Comparison of ENCODE assay signal across 22 cellular contexts in genomic region chr2:110095994-110096633, GRCh38. TPM values are rescaled to one million over a fixed set of nuclear protein-coding genes. Genes with fewer than 3 reads are reported as not detected.
"Had no signal": no experiment of that assay in that cellular context is flagged by ENCODE, and none has a peak within 500 bp of the region (broad histone marks: within the 10 kb centered on the region; RNA-seq: fewer than 3 reads in every experiment).

No MANE protein-coding gene starts in this region.

- H3K9ac ChIP-seq: parathyroid adenoma, SK-N-SH had no signal

- H3K4me1 Mint-ChIP-seq: activated T-helper 17 cell treated with anti-CD3 and anti-CD28 coated beads, Interleukin-2, amount 50 U/mL, for 72 hours; natural killer cell had no signal

- H3K36me3 Mint-ChIP-seq: activated CD4-positive, alpha-beta memory T cell treated with anti-CD3 and anti-CD28 coated beads for 36 hours; activated naive CD8-positive, alpha-beta T cell treated with anti-CD3 and anti-CD28 coated beads, Interleukin-2, amount 10 ng/mL, durations not matched to agents 7 days and 5 days; natural killer cell had no signal

- ATAC-seq: activated T-helper 17 cell treated with anti-CD3 and anti-CD28 coated beads, Interleukin-2, amount 50 U/mL, for 72 hours; body of pancreas; esophagus mucosa; gastroesophageal sphincter; heart left ventricle; natural killer cell had no signal

- DNase-seq: activated CD4-positive, alpha-beta memory T cell treated with anti-CD3 and anti-CD28 coated beads for 36 hours; activated naive CD4-positive, alpha-beta T cell treated with Interleukin-2 at 50 U/mL for 16 hours; activated naive CD8-positive, alpha-beta T cell treated with anti-CD3 and anti-CD28 coated beads, Interleukin-2, amount 10 ng/mL, durations not matched to agents 7 days and 5 days; activated T-cell treated with anti-CD3 and anti-CD28 coated beads, Interleukin-2, amount 50 U/mL, for 1 hour; amygdala; body of pancreas; caudate nucleus; kidney glomerular epithelial cell; natural killer cell; SK-N-SH; spleen; stimulated activated naive CD4-positive, alpha-beta T cell treated with Interleukin-2 at 50 U/mL for 16 hours; substantia nigra had no signal

- H3K9me3 ChIP-seq: body of pancreas, gastroesophageal sphincter, heart left ventricle, neutrophil, SK-N-SH, spleen, tibial nerve had no signal

- H3K27me3 ChIP-seq: body of pancreas, gastroesophageal sphincter, heart left ventricle, neutrophil, spleen, tibial nerve had no signal

- H3K4me2 ChIP-seq: SK-N-SH had no signal

- H3K79me2 ChIP-seq: parathyroid adenoma had no signal

- FAIRE-seq: TTC549 had no signal

- H3K27ac Mint-ChIP-seq: activated CD4-positive, alpha-beta memory T cell treated with anti-CD3 and anti-CD28 coated beads for 36 hours; activated naive CD8-positive, alpha-beta T cell treated with anti-CD3 and anti-CD28 coated beads, Interleukin-2, amount 10 ng/mL, durations not matched to agents 7 days and 5 days; activated T-helper 17 cell treated with anti-CD3 and anti-CD28 coated beads, Interleukin-2, amount 50 U/mL, for 72 hours; natural killer cell; T-helper 2 cell treated with Interferon-gamma antibody and Interleukin-4, amounts not matched to agents 5 μg/mL and 100 μg/mL, for 36 hours had no signal

- H2AFZ ChIP-seq: parathyroid adenoma had no signal

- H3K27ac ChIP-seq: body of pancreas, gastroesophageal sphincter, neutrophil, parathyroid adenoma, spleen, tibial nerve had no signal

- H3K27me3 Mint-ChIP-seq: activated CD4-positive, alpha-beta memory T cell treated with anti-CD3 and anti-CD28 coated beads for 36 hours had no signal

- H3K4me3 Mint-ChIP-seq: activated CD4-positive, alpha-beta memory T cell treated with anti-CD3 and anti-CD28 coated beads for 36 hours; activated naive CD8-positive, alpha-beta T cell treated with anti-CD3 and anti-CD28 coated beads, Interleukin-2, amount 10 ng/mL, durations not matched to agents 7 days and 5 days; activated T-helper 17 cell treated with anti-CD3 and anti-CD28 coated beads, Interleukin-2, amount 50 U/mL, for 72 hours; natural killer cell; T-helper 2 cell treated with Interferon-gamma antibody and Interleukin-4, amounts not matched to agents 5 μg/mL and 100 μg/mL, for 36 hours had no signal

- H3K36me3 ChIP-seq: gastroesophageal sphincter, heart left ventricle, neutrophil, spleen, tibial nerve had no signal

- H3K9me3 Mint-ChIP-seq: activated CD4-positive, alpha-beta memory T cell treated with anti-CD3 and anti-CD28 coated beads for 36 hours; activated naive CD8-positive, alpha-beta T cell treated with anti-CD3 and anti-CD28 coated beads, Interleukin-2, amount 10 ng/mL, durations not matched to agents 7 days and 5 days; natural killer cell; T-helper 2 cell treated with Interferon-gamma antibody and Interleukin-4, amounts not matched to agents 5 μg/mL and 100 μg/mL, for 36 hours had no signal

- H3K4me3 ChIP-seq: body of pancreas, gastroesophageal sphincter, heart left ventricle, spleen, tibial nerve had no signal

RNA-seq across cellular contexts. Expression of gene MALL, which starts 19.5 kb away (rescaled TPM):
- total RNA-seq: activated naive CD8-positive, alpha-beta T cell treated with anti-CD3 and anti-CD28 coated beads, Interleukin-2, amount 10 ng/mL, durations not matched to agents 7 days and 5 days; natural killer cell had no signal
